ENCODE assay signal across 17 cellular contexts in the genomic region with DNA sequence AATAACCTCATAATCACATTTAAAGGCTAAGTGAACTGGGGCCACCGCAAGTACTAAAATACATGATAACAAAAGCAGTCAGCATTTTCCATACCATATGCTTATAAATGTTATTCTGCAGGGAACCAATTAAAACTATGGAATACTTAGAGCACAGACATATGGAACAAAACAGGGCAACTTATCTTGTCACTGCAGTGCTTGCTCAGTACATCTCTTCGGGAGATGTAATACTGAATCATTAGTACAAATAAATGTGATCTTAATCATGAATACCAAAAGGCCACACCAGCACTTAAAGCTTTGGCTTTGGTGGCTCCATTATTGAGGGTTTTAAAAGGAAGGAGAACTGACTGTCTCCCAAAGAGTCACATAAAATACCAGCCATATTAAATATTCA. TPM values are rescaled to one million over a fixed set of nuclear protein-coding genes. Genes with fewer than 3 reads are reported as not detected.
DNase-seq lines count a peak whose midpoint lies in the region; ATAC-seq, FAIRE-seq and TF ChIP-seq lines count a peak whose summit lies in the region.
"Had no signal": no experiment of that assay in that cellular context is flagged by ENCODE, and none has a peak within 500 bp of the region (broad histone marks: within the 10 kb centered on the region; RNA-seq: fewer than 3 reads in every experiment).

No MANE protein-coding gene starts in this region.

- no peaks in the 10 kb centered on the region for H3K36me3 Mint-ChIP-seq in brain
- no peaks in the 10 kb centered on the region for H3K36me3 Mint-ChIP-seq in T-helper 17 cell (ENCODE audit: low read depth)
- no peaks in the 10 kb centered on the region for H3K36me3 Mint-ChIP-seq in glutamatergic neuron (ENCODE audit: unreplicated experiment)
- H3K36me3 Mint-ChIP-seq: activated CD4-positive, alpha-beta memory T cell treated with anti-CD3 and anti-CD28 coated beads for 36 hours; activated naive CD4-positive, alpha-beta T cell treated with anti-CD3 and anti-CD28 coated beads, Interleukin-2, amount 50 U/mL, for 24 hours had no signal

- no peaks in the 10 kb centered on the region for H4K20me1 ChIP-seq in GM23248 (ENCODE audit: insufficient read depth)

- WGBS in GM23248 (ENCODE audit: low coverage in 1 of 2, low lambda C conversion rate in 2 of 2, missing lambda C conversion rate in 2 of 2), 2 experiments = 49 to 50% methylated on average over 2 of the region's 2 CpGs

- no peak for TF ChIP-seq CTCF in brain (conservative IDR thresholded peaks at IDR 0.05)
- TF ChIP-seq CTCF in glutamatergic neuron (IDR thresholded peaks at IDR 0.05; ENCODE audit: partially characterized antibody, unreplicated experiment) = no peak

- H3K4me3 ChIP-seq in GM23248 (peak overlapping the region; percentile 29; the same call in 1 of the 2 replicates), muscle layer of duodenum (ENCODE audit: low read depth in 1 of 2, low read length in 2 of 2) (no peak overlapping the region), subcutaneous abdominal adipose tissue (ENCODE audit: low read depth in 1 of 5, low read length in 5 of 5) (peak overlapping the region in 2 of 5 donors; percentile 15 to 29)
- H3K4me3 ChIP-seq: K562, left ventricle myocardium inferior, right lobe of liver, testis had no signal

- peak overlapping the region; percentile 29 for H3K4me2 ChIP-seq in GM23248 (ENCODE audit: unreplicated experiment)

- DNase-seq in GM23248 = peak; percentile 44
- DNase-seq in T-helper 17 cell = no peak
- DNase-seq in frontal cortex (ENCODE audit: low spot score in 2 of 2) = no peak
- DNase-seq in glutamatergic neuron = no peak
- DNase-seq: activated CD4-positive, alpha-beta memory T cell treated with anti-CD3 and anti-CD28 coated beads for 36 hours; left ventricle myocardium inferior; MV-4-11; NCI-H2081; right lobe of liver; testis had no signal

- no peak for FAIRE-seq in frontal cortex (lab: Jason Lieb, UNC)
- FAIRE-seq: K562 had no signal

- H3K27me3 Mint-ChIP-seq in brain (peaks cover 14% of the 10 kb centered on the region), T-helper 17 cell (peaks cover 33% of the 10 kb centered on the region), glutamatergic neuron (ENCODE audit: unreplicated experiment) (peaks cover 1% of the 10 kb centered on the region)

- ATAC-seq in HG03135 (IDR thresholded peaks at IDR 0.05; ENCODE audit: unreplicated experiment) (no peak), T-helper 17 cell (no peak)
- ATAC-seq: K562, right lobe of liver had no signal

- H3K4me1 ChIP-seq in GM23248 (ENCODE audit: insufficient read depth) (peaks cover 35% of the 10 kb centered on the region), muscle layer of duodenum (ENCODE audit: control insufficient read depth in 1 of 2, insufficient read depth in 2 of 2, low read length in 2 of 2) (no peaks in the 10 kb centered on the region), subcutaneous abdominal adipose tissue (ENCODE audit: control insufficient read depth in 5 of 5, insufficient read depth in 5 of 5, low read length in 5 of 5) (peaks cover 0 to 15% (median 0%) of the 10 kb centered on the region in 5 donors)
- H3K4me1 ChIP-seq: left ventricle myocardium inferior, right lobe of liver, testis had no signal

- H3K4me1 Mint-ChIP-seq in brain = peaks cover 21% of the 10 kb centered on the region
- no peaks in the 10 kb centered on the region for H3K4me1 Mint-ChIP-seq in T-helper 17 cell
- peaks cover 8% of the 10 kb centered on the region for H3K4me1 Mint-ChIP-seq in glutamatergic neuron (ENCODE audit: low read depth, unreplicated experiment)
- H3K4me1 Mint-ChIP-seq: activated naive CD4-positive, alpha-beta T cell treated with anti-CD3 and anti-CD28 coated beads, Interleukin-2, amount 50 U/mL, for 24 hours had no signal

- no peak overlapping the region for H3K9ac ChIP-seq in GM23248
- H3K9ac ChIP-seq in subcutaneous abdominal adipose tissue (ENCODE audit: low read length in 5 of 5) = no peak overlapping the region

- peak overlapping the region; percentile 31 to 70 (median 68) for H3K4me3 Mint-ChIP-seq in brain
- no peak overlapping the region for H3K4me3 Mint-ChIP-seq in T-helper 17 cell
- H3K4me3 Mint-ChIP-seq in glutamatergic neuron (ENCODE audit: unreplicated experiment) = no peak overlapping the region
- H3K4me3 Mint-ChIP-seq: activated CD4-positive, alpha-beta memory T cell treated with anti-CD3 and anti-CD28 coated beads for 36 hours; activated naive CD4-positive, alpha-beta T cell treated with anti-CD3 and anti-CD28 coated beads, Interleukin-2, amount 50 U/mL, for 24 hours; dendritic cell treated with granulocyte-macrophage colony-stimulating factor and Interleukin-4, amounts not matched to agents 40 ng/mL and 50 ng/mL, for 4 days had no signal

- H3K9me3 Mint-ChIP-seq in brain (no peaks in the 10 kb centered on the region), glutamatergic neuron (ENCODE audit: unreplicated experiment) (no peaks in the 10 kb centered on the region)
- H3K9me3 Mint-ChIP-seq: activated CD4-positive, alpha-beta memory T cell treated with anti-CD3 and anti-CD28 coated beads for 36 hours; activated naive CD4-positive, alpha-beta T cell treated with anti-CD3 and anti-CD28 coated beads, Interleukin-2, amount 50 U/mL, for 24 hours; dendritic cell treated with granulocyte-macrophage colony-stimulating factor and Interleukin-4, amounts not matched to agents 40 ng/mL and 50 ng/mL, for 4 days had no signal

- peak overlapping the region; percentile 58 for H2AFZ ChIP-seq in GM23248

- H3K27ac ChIP-seq in GM23248 = peak overlapping the region; percentile 41
- peak overlapping the region; percentile 62 for H3K27ac ChIP-seq in muscle layer of duodenum (ENCODE audit: low read length)
- peak overlapping the region; percentile 27 for H3K27ac ChIP-seq in subcutaneous abdominal adipose tissue (ENCODE audit: low read depth, low read length)
- H3K27ac ChIP-seq: left ventricle myocardium inferior, right lobe of liver, testis had no signal

- H3K27me3 ChIP-seq in GM23248 (replicated peaks; ENCODE audit: insufficient read depth) (no peaks in the 10 kb centered on the region), muscle layer of duodenum (ENCODE audit: low read depth, low read length) (no peaks in the 10 kb centered on the region), subcutaneous abdominal adipose tissue (ENCODE audit: control insufficient read depth in 5 of 5, insufficient read depth in 4 of 5, low read length in 5 of 5) (peaks cover 0 to 4% (median 0%) of the 10 kb centered on the region in 5 donors)
- H3K27me3 ChIP-seq: right lobe of liver, testis had no signal

- H3K27ac Mint-ChIP-seq in brain (peak overlapping the region in 4 of 5 experiments; percentile 54 to 79 (median 68)), T-helper 17 cell (no peak overlapping the region), glutamatergic neuron (ENCODE audit: unreplicated experiment) (no peak overlapping the region)
- H3K27ac Mint-ChIP-seq: activated CD4-positive, alpha-beta memory T cell treated with anti-CD3 and anti-CD28 coated beads for 36 hours; activated naive CD4-positive, alpha-beta T cell treated with anti-CD3 and anti-CD28 coated beads, Interleukin-2, amount 50 U/mL, for 24 hours; dendritic cell treated with granulocyte-macrophage colony-stimulating factor and Interleukin-4, amounts not matched to agents 40 ng/mL and 50 ng/mL, for 4 days had no signal

- in situ Hi-C loops in GM23248 (cut with MboI) = loop anchor here (25.0 kb wide), 1 partner anchor 112 kb away; a partner anchor contains a TSS

- no peaks in the 10 kb centered on the region for H3K79me2 ChIP-seq in GM23248 (ENCODE audit: insufficient read depth)

- H3K9me3 ChIP-seq in GM23248 (ENCODE audit: low read depth) = no peaks in the 10 kb centered on the region
- no peaks in the 10 kb centered on the region for H3K9me3 ChIP-seq in muscle layer of duodenum (ENCODE audit: control insufficient read depth in 1 of 2, low read length in 2 of 2)
- no peaks in the 10 kb centered on the region for H3K9me3 ChIP-seq in subcutaneous abdominal adipose tissue (ENCODE audit: control insufficient read depth in 5 of 5, low read length in 5 of 5)
- no peaks in the 10 kb centered on the region for H3K9me3 ChIP-seq in T-helper 17 cell (ENCODE audit: control insufficient read depth, low read length, poor library complexity, severe bottlenecking)
- H3K9me3 ChIP-seq: left ventricle myocardium inferior, right lobe of liver, testis had no signal

- peaks cover 19% of the 10 kb centered on the region; the same call in 1 of the 2 replicates for H3F3A ChIP-seq in GM23248 (ENCODE audit: insufficient read depth)

- H3K36me3 ChIP-seq in GM23248 (ENCODE audit: low read depth) (no peaks in the 10 kb centered on the region), muscle layer of duodenum (ENCODE audit: control insufficient read depth in 1 of 2, insufficient read depth in 2 of 2, low read length in 2 of 2) (no peaks in the 10 kb centered on the region), subcutaneous abdominal adipose tissue (ENCODE audit: control insufficient read depth in 5 of 5, insufficient read depth in 5 of 5, low read length in 5 of 5) (no peaks in the 10 kb centered on the region)
- H3K36me3 ChIP-seq: left ventricle myocardium inferior, right lobe of liver had no signal

- no peaks in the 10 kb centered on the region for H3K9me2 ChIP-seq in GM23248 (ENCODE audit: insufficient read depth)

RNA-seq across cellular contexts. Expression of a gene that starts 32.1 kb away (rescaled TPM):
- 6.8 and 8.8 TPM in 2 replicates for total RNA-seq in GM23248 (2014; rRNA removed; shearing (Covaris generic))
- polyA plus RNA-seq in GM23248 (2016; fragmentation: Nextera tagmentation; extraction: Ambion mirVana) (2.0 and 2.8 TPM in 2 replicates), brain (ENCODE audit: insufficient read depth, low read depth, low replicate concordance) (34.8 TPM)
- total RNA-seq in T-helper 17 cell (under 1 TPM in 1 of 2 donors, not detected in 1; 0.40 TPM), frontal cortex (10.2 TPM), glutamatergic neuron (ENCODE audit: unreplicated experiment) (63.8 TPM)

Comparison
In these comparisons a context has a peak if more than half of its experiments do, and no peak if none do; other contexts are left out.
1. H3K27ac Mint-ChIP-seq: peak in brain (4 of 5); none in T-helper 17 cell (single experiment) and glutamatergic neuron (single experiment).
2. H3K4me3 Mint-ChIP-seq: peak in brain (5 of 5); none in T-helper 17 cell (single experiment) and glutamatergic neuron (single experiment).
3. Peak in every context shown above with its lines, with median percentiles within 50 percentile points of each other: H3K27ac ChIP-seq.